13 cellular contexts compared by ENCODE assay signal in the genomic region with DNA sequence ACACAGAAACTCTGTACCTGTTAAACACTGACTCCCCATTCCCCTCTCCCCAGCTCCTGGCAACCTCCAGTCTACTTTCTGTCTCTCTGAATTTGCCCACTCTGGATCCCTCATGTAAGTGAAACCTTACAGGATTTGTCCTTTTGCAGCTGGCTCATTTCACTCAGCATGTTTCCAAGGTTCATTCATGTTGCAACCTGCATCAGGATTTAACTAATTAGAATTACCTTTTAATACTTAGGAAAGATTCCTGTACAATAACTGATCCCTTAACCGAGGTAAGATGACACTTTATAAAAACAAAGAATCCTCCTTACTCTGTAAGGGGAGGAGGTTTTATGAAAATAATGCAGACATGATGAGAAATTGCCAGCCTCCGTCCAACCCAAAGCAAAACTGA.
"Had no signal": no experiment of that assay in that cellular context is flagged by ENCODE, and none has a peak within 500 bp of the region (broad histone marks: within the 10 kb centered on the region; RNA-seq: fewer than 3 reads in every experiment).

No MANE protein-coding gene starts in this region.

- H3K4me3 Mint-ChIP-seq: activated CD4-positive, alpha-beta T cell treated with anti-CD3 and anti-CD28 coated beads, Interleukin-2, amount 10 ng/mL, durations not matched to agents 7 days and 5 days; activated naive CD8-positive, alpha-beta T cell treated with anti-CD3 and anti-CD28 coated beads, Interleukin-2, amount 10 ng/mL, durations not matched to agents 7 days and 5 days; activated T-helper 1 cell treated with anti-CD3 and anti-CD28 coated beads, Interleukin-12 subunit alpha, Interleukin-12 subunit beta, Interleukin-2, Interleukin-4 antibody, amounts not matched to agents 30 ng/mL and 10 ng/mL and 1 ng/mL, durations not matched to agents 14 hours and 24 hours and 36 hours; dendritic cell treated with granulocyte-macrophage colony-stimulating factor and Interleukin-4, amounts not matched to agents 40 ng/mL and 50 ng/mL, for 4 days; effector memory CD8-positive, alpha-beta T cell; naive thymus-derived CD8-positive, alpha-beta T cell had no signal

- H3K4me3 ChIP-seq: mucosa of descending colon, spleen, stomach, testis had no signal

- H3K27me3 ChIP-seq: spleen, stomach, testis had no signal

- H3K27me3 Mint-ChIP-seq: activated CD4-positive, alpha-beta T cell treated with anti-CD3 and anti-CD28 coated beads, Interleukin-2, amount 10 ng/mL, durations not matched to agents 7 days and 5 days; effector memory CD8-positive, alpha-beta T cell had no signal

- H3K36me3 ChIP-seq: stomach had no signal

- H3K4me1 Mint-ChIP-seq: activated CD4-positive, alpha-beta T cell treated with anti-CD3 and anti-CD28 coated beads, Interleukin-2, amount 10 ng/mL, durations not matched to agents 7 days and 5 days; activated naive CD8-positive, alpha-beta T cell treated with anti-CD3 and anti-CD28 coated beads, Interleukin-2, amount 10 ng/mL, durations not matched to agents 7 days and 5 days; naive thymus-derived CD8-positive, alpha-beta T cell had no signal

- DNase-seq: activated CD4-positive, alpha-beta T cell treated with anti-CD3 and anti-CD28 coated beads, Interleukin-2, amount 10 ng/mL, durations not matched to agents 7 days and 5 days; activated naive CD8-positive, alpha-beta T cell treated with anti-CD3 and anti-CD28 coated beads, Interleukin-2, amount 10 ng/mL, durations not matched to agents 7 days and 5 days; effector memory CD8-positive, alpha-beta T cell; islet precursor cell; mucosa of descending colon; naive thymus-derived CD8-positive, alpha-beta T cell; spleen; stomach; SW 1271; testis had no signal

- ATAC-seq: effector memory CD8-positive, alpha-beta T cell; left lobe of liver; mucosa of descending colon; naive thymus-derived CD8-positive, alpha-beta T cell had no signal

- H3K9me3 Mint-ChIP-seq: activated CD4-positive, alpha-beta T cell treated with anti-CD3 and anti-CD28 coated beads, Interleukin-2, amount 10 ng/mL, durations not matched to agents 7 days and 5 days; activated naive CD8-positive, alpha-beta T cell treated with anti-CD3 and anti-CD28 coated beads, Interleukin-2, amount 10 ng/mL, durations not matched to agents 7 days and 5 days; activated T-helper 1 cell treated with anti-CD3 and anti-CD28 coated beads, Interleukin-12 subunit alpha, Interleukin-12 subunit beta, Interleukin-2, Interleukin-4 antibody, amounts not matched to agents 30 ng/mL and 10 ng/mL and 1 ng/mL, durations not matched to agents 14 hours and 24 hours and 36 hours; dendritic cell treated with granulocyte-macrophage colony-stimulating factor and Interleukin-4, amounts not matched to agents 40 ng/mL and 50 ng/mL, for 4 days; effector memory CD8-positive, alpha-beta T cell; naive thymus-derived CD8-positive, alpha-beta T cell had no signal

- H3K9me3 ChIP-seq: mucosa of descending colon, spleen, stomach, testis had no signal

- H3K4me1 ChIP-seq: stomach had no signal

- H3K27ac ChIP-seq: stomach had no signal

- H3K36me3 Mint-ChIP-seq: activated naive CD8-positive, alpha-beta T cell treated with anti-CD3 and anti-CD28 coated beads, Interleukin-2, amount 10 ng/mL, durations not matched to agents 7 days and 5 days; naive thymus-derived CD8-positive, alpha-beta T cell had no signal

- H3K27ac Mint-ChIP-seq: activated CD4-positive, alpha-beta T cell treated with anti-CD3 and anti-CD28 coated beads, Interleukin-2, amount 10 ng/mL, durations not matched to agents 7 days and 5 days; activated naive CD8-positive, alpha-beta T cell treated with anti-CD3 and anti-CD28 coated beads, Interleukin-2, amount 10 ng/mL, durations not matched to agents 7 days and 5 days; activated T-helper 1 cell treated with anti-CD3 and anti-CD28 coated beads, Interleukin-12 subunit alpha, Interleukin-12 subunit beta, Interleukin-2, Interleukin-4 antibody, amounts not matched to agents 30 ng/mL and 10 ng/mL and 1 ng/mL, durations not matched to agents 14 hours and 24 hours and 36 hours; dendritic cell treated with granulocyte-macrophage colony-stimulating factor and Interleukin-4, amounts not matched to agents 40 ng/mL and 50 ng/mL, for 4 days; effector memory CD8-positive, alpha-beta T cell; naive thymus-derived CD8-positive, alpha-beta T cell had no signal
